8 cellular contexts compared by ENCODE assay signal in genomic region chr7:8190121-8190895, GRCh38.
DNase-seq lines count a peak whose midpoint lies in the region; ATAC-seq and TF ChIP-seq lines count a peak whose summit lies in the region.

No MANE protein-coding gene starts in this region.

- WGBS in aorta, 2 donors: 22 to 23% methylated on average over 4 of the region's 4 CpGs

- peaks cover 13% of the 10 kb centered on the region for H3K4me1 Mint-ChIP-seq in CD14-positive monocyte

- H3K9me3 Mint-ChIP-seq in CD14-positive monocyte: no peaks in the 10 kb centered on the region

- no peaks in the 10 kb centered on the region for H4K20me1 ChIP-seq in osteoblast (ENCODE audit: insufficient read depth, low read length)

- no peaks in the 10 kb centered on the region for H3K36me3 Mint-ChIP-seq in CD14-positive monocyte

- peak; percentile 77 for ATAC-seq in GM18870 (IDR thresholded peaks at IDR 0.05; ENCODE audit: unreplicated experiment)
- peak; percentile 82 for ATAC-seq in HG03196 (IDR thresholded peaks at IDR 0.05; ENCODE audit: unreplicated experiment)
- peak; percentile 72 for ATAC-seq in aorta (ENCODE audit: low FRiP score)

- DNase-seq in CD14-positive monocyte (ENCODE audit: low spot score) (no peak), NCI-H748 treated with DMSO at 0.1 percent for 48 hours (lab: John Stamatoyannopoulos, UW) (peak; percentile 32), fibroblast of gingiva (ENCODE audit: low read depth) (peak; percentile 48), osteoblast (ENCODE audit: insufficient read length, low spot score, missing footprints) (peak; percentile 77), aorta (peak in 1 of 2 donors; percentile 51)
- DNase-seq in activated CD8-positive, alpha-beta memory T cell treated with anti-CD3 and anti-CD28 coated beads, Interleukin-2, amount 50 U/mL, for 4 hours: peak; percentile 65

- peaks cover 0 to 2% (median 0%) of the 10 kb centered on the region in 3 donors for H3K27me3 Mint-ChIP-seq in CD14-positive monocyte (ENCODE audit: low read depth in 3 of 3)

- H3K27me3 ChIP-seq in osteoblast (ENCODE audit: insufficient read depth, low read length) (no peaks in the 10 kb centered on the region), aorta (ENCODE audit: control insufficient read depth in 1 of 2, insufficient read depth in 2 of 2, low read length in 1 of 2) (no peaks in the 10 kb centered on the region)

- H3K9me3 ChIP-seq in osteoblast (ENCODE audit: low read depth, low read length) (no peaks in the 10 kb centered on the region), aorta (ENCODE audit: control insufficient read depth, low read length) (no peaks in the 10 kb centered on the region)

- intact Hi-C loops in CD14-positive monocyte (cut with micrococcal nuclease): no loop called here
- intact Hi-C loops in aorta (cut with DNase I): loop anchor here in 1 of 2 donors (5.0 kb wide), 2 partner anchors 508 to 768 kb away; no protein-coding TSS in a partner anchor

- no peak overlapping the region for H3K27ac Mint-ChIP-seq in CD14-positive monocyte

- no peaks in the 10 kb centered on the region for H3K4me1 ChIP-seq in osteoblast (ENCODE audit: insufficient read depth, low read length)
- no peaks in the 10 kb centered on the region for H3K4me1 ChIP-seq in aorta (ENCODE audit: control insufficient read depth in 1 of 2, insufficient read depth in 2 of 2, low read length in 2 of 2)

- TF ChIP-seq CTCF in CD14-positive monocyte (IDR thresholded peaks at IDR 0.05): peak; percentile 79
- TF ChIP-seq CTCF in osteoblast (IDR thresholded peaks at IDR 0.05; ENCODE audit: extremely low read depth, low read depth, low read length): peak; percentile 74

- H3K27ac ChIP-seq in osteoblast (ENCODE audit: low read depth, low read length): no peak overlapping the region
- no peak overlapping the region for H3K27ac ChIP-seq in aorta (ENCODE audit: low read depth in 1 of 2, low read length in 2 of 2)

- no peaks in the 10 kb centered on the region for H3K36me3 ChIP-seq in osteoblast (ENCODE audit: insufficient read depth, low read length)
- H3K36me3 ChIP-seq in aorta (ENCODE audit: control insufficient read depth in 1 of 2, insufficient read depth in 2 of 2, low read length in 1 of 2): no peaks in the 10 kb centered on the region

- peak overlapping the region; percentile 18 for H2AFZ ChIP-seq in osteoblast (ENCODE audit: low read length)

- no peaks in the 10 kb centered on the region for H3K79me2 ChIP-seq in osteoblast (ENCODE audit: insufficient read depth, low read length)

- H3K4me3 ChIP-seq in osteoblast (ENCODE audit: insufficient read depth, low read length) (no peak overlapping the region), aorta (ENCODE audit: low read length in 2 of 2) (no peak overlapping the region)

- no peak overlapping the region for H3K4me3 Mint-ChIP-seq in CD14-positive monocyte

- no peak overlapping the region for H3K4me2 ChIP-seq in osteoblast (ENCODE audit: insufficient read depth, low read length)
